Comparison of ENCODE assay signal across 8 cellular contexts in the genomic region with DNA sequence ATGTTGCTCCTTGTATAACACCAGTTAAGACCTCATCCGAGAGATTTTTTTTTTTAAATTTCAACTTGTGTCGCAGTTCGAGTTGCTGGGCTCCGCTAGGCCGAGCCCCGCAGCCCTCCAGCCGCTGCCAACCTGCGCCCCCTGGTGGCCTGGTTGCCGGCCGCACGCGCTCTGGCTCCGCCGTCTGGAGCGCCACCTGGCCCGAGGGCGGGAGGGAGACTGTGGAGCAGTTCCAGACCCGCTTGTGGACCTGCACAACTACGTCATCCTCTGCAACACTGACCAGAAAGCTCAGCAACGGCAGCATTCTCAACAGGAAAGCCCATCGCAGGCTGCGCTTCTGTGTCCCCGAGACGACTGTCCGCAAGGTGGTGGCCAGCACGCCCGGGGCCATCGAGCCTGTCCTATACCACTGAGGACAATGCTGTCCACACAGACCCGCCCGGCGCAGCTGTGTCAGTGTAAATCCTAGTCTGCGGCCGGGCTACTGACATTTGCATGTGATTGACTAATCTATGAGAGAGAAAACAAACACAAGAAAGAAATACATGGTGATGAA. TPM values are rescaled to one million over a fixed set of nuclear protein-coding genes. Genes with fewer than 3 reads are reported as not detected.
DNase-seq lines count a peak whose midpoint lies in the region; ATAC-seq and TF ChIP-seq lines count a peak whose summit lies in the region.

No MANE protein-coding gene starts in this region.

- H3K4me3 Mint-ChIP-seq in stimulated activated naive CD8-positive, alpha-beta T cell treated with anti-CD3 and anti-CD28 coated beads, Interleukin-15, Interleukin-2, amounts not matched to agents 100 ng/mL and 50 ng/mL, for 24 hours: peak overlapping the region; percentile 73

- H3K27ac Mint-ChIP-seq in stimulated activated naive CD8-positive, alpha-beta T cell treated with anti-CD3 and anti-CD28 coated beads, Interleukin-15, Interleukin-2, amounts not matched to agents 100 ng/mL and 50 ng/mL, for 24 hours: no peak overlapping the region

- H4K20me1 ChIP-seq in neural cell (ENCODE audit: insufficient read depth): no peaks in the 10 kb centered on the region

- H3K36me3 ChIP-seq in neural cell (ENCODE audit: insufficient read depth, low read length): no peaks in the 10 kb centered on the region

- TF ChIP-seq EP300 in Ishikawa (IDR thresholded peaks at IDR 0.05; ENCODE audit: borderline replicate concordance) (no peak), neural cell (conservative IDR thresholded peaks at IDR 0.05; ENCODE audit: poor library complexity, severe bottlenecking) (no peak)

- no peak overlapping the region for H2AFZ ChIP-seq in neural cell (ENCODE audit: low read depth, low read length)

- TF ChIP-seq RAD21 in Ishikawa (IDR thresholded peaks at IDR 0.05; ENCODE audit: low read depth) (peak; percentile 81), neural cell (conservative IDR thresholded peaks at IDR 0.05) (peak; percentile 57)

- DNase-seq in DMS153 (lab: John Stamatoyannopoulos, UW) (peak; percentile 49), RPMI7951 (ENCODE audit: low read depth) (peak; percentile 76), fibroblast of the aortic adventitia (ENCODE audit: low read depth) (peak; percentile 70)
- DNase-seq in activated effector memory CD4-positive, alpha-beta T cell treated with Interleukin-2 at 50 U/mL for 16 hours: peak; percentile 78

- TF ChIP-seq CTCF in fibroblast of the aortic adventitia (IDR thresholded peaks at IDR 0.05; ENCODE audit: insufficient read depth, low read length): peak; percentile 78
- peak; percentile 76 for TF ChIP-seq CTCF in neural cell (IDR thresholded peaks at IDR 0.05; ENCODE audit: poor library complexity, severe bottlenecking)

- H3K27ac ChIP-seq in neural cell (ENCODE audit: low read length): no peak overlapping the region

- peak overlapping the region; percentile 52 for H3K4me3 ChIP-seq in fibroblast of the aortic adventitia (ENCODE audit: low read depth, low read length)
- peak overlapping the region; percentile 31 for H3K4me3 ChIP-seq in neural cell (ENCODE audit: low read length)

- peaks cover 16% of the 10 kb centered on the region for H3K27me3 Mint-ChIP-seq in stimulated activated naive CD8-positive, alpha-beta T cell treated with anti-CD3 and anti-CD28 coated beads, Interleukin-15, Interleukin-2, amounts not matched to agents 100 ng/mL and 50 ng/mL, for 24 hours

- no peaks in the 10 kb centered on the region for H3K9me3 Mint-ChIP-seq in stimulated activated naive CD8-positive, alpha-beta T cell treated with anti-CD3 and anti-CD28 coated beads, Interleukin-15, Interleukin-2, amounts not matched to agents 100 ng/mL and 50 ng/mL, for 24 hours

- H3K9me3 ChIP-seq in neural cell (ENCODE audit: low read length): no peaks in the 10 kb centered on the region

- H3K4me1 Mint-ChIP-seq in stimulated activated naive CD8-positive, alpha-beta T cell treated with anti-CD3 and anti-CD28 coated beads, Interleukin-15, Interleukin-2, amounts not matched to agents 100 ng/mL and 50 ng/mL, for 24 hours (ENCODE audit: low read depth): peaks cover 16% of the 10 kb centered on the region

- H3F3A ChIP-seq in neural cell (ENCODE audit: insufficient read depth, low read length, poor library complexity, severe bottlenecking): no peaks in the 10 kb centered on the region

- H3K79me2 ChIP-seq in neural cell (replicated peaks; ENCODE audit: insufficient read depth, low read length): no peaks in the 10 kb centered on the region

- H3K9me2 ChIP-seq in neural cell (ENCODE audit: insufficient read depth, low read length): no peaks in the 10 kb centered on the region

- H3K36me3 Mint-ChIP-seq in stimulated activated naive CD8-positive, alpha-beta T cell treated with anti-CD3 and anti-CD28 coated beads, Interleukin-15, Interleukin-2, amounts not matched to agents 100 ng/mL and 50 ng/mL, for 24 hours (ENCODE audit: low read depth): no peaks in the 10 kb centered on the region

- peak; percentile 96 for ATAC-seq in GM21619 (IDR thresholded peaks at IDR 0.05; ENCODE audit: unreplicated experiment)

- H3K27me3 ChIP-seq in neural cell (ENCODE audit: insufficient read depth, low read depth, low read length): no peaks in the 10 kb centered on the region

- no peak overlapping the region for H3K9ac ChIP-seq in neural cell (ENCODE audit: low read length)

- no peak overlapping the region for H3K4me2 ChIP-seq in neural cell (ENCODE audit: low read length)

TF ChIP-seq in Ishikawa, 13 proteins besides CTCF, POLR2A, EP300 and RAD21:
- TF ChIP-seq NFIC (IDR thresholded peaks at IDR 0.05): no peak
- peak; percentile 11; the same call in 1 of the 2 replicates for TF ChIP-seq CREB1 (IDR thresholded peaks at IDR 0.05; ENCODE audit: low read depth)
- no peak for TF ChIP-seq CEBPB (IDR thresholded peaks at IDR 0.05)
- peak; percentile 40; the same call in 1 of the 2 replicates for TF ChIP-seq TCF12 (IDR thresholded peaks at IDR 0.05; ENCODE audit: low read depth)
- TF ChIP-seq YY1 (IDR thresholded peaks at IDR 0.05; ENCODE audit: low read depth): no peak
- TF ChIP-seq, protein P1, sequence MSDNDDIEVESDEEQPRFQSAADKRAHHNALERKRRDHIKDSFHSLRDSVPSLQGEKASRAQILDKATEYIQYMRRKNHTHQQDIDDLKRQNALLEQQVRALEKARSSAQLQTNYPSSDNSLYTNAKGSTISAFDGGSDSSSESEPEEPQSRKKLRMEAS (IDR thresholded peaks at IDR 0.05): peak; percentile 93

TF ChIP-seq in neural cell, 6 proteins besides CTCF, POLR2A, EP300 and RAD21:
- peak; percentile 61 for TF ChIP-seq SMC3 (conservative IDR thresholded peaks at IDR 0.05; ENCODE audit: poor library complexity)
- TF ChIP-seq POLR2AphosphoS5 (IDR thresholded peaks at IDR 0.05): no peak
- peak; percentile 22 for TF ChIP-seq MXI1 (conservative IDR thresholded peaks at IDR 0.05; ENCODE audit: poor library complexity, severe bottlenecking)
TF ChIP-seq in neural cell: peak in this region for 2.

RNA-seq across cellular contexts. Expression of a gene that starts 39.1 kb away (rescaled TPM):
- total RNA-seq in RPMI7951 (2014; rRNA removed; shearing (Covaris generic)): 0.48 and 1.5 TPM in 2 replicates
- 0.09 TPM in 1 of 2 replicates, not detected in the other for total RNA-seq in fibroblast of the aortic adventitia (ENCODE audit: low replicate concordance)
- polyA plus RNA-seq in neural cell: 0.11 and 0.22 TPM in 2 replicates
- 0.24 TPM in 1 of 2 replicates, not detected in the other for polyA minus RNA-seq in neural cell
